In genomic region chr21:34073032-34073748, GRCh38 we compare ENCODE assay signal across 8 cellular contexts. TPM values are rescaled to one million over a fixed set of nuclear protein-coding genes. Genes with fewer than 3 reads are reported as not detected.
DNase-seq lines count a peak whose midpoint lies in the region; ATAC-seq and TF ChIP-seq lines count a peak whose summit lies in the region.

TSS of gene MRPS6 (plus strand) at chr21:34073578. CDS start at chr21:34073701, 123 bp downstream.
TSS of gene SLC5A3 (plus strand) at chr21:34073578. CDS start at chr21:34095199, 21,621 bp downstream.

- WGBS in mesodermal cell (ENCODE audit: insufficient coverage in 2 of 2), 2 experiments, result 1 to 2% methylated on average over 39 to 80 of the region's 104 CpGs

- ATAC-seq in GM19463 (IDR thresholded peaks at IDR 0.05; ENCODE audit: unreplicated experiment), result peak; percentile 73

- H3K36me3 ChIP-seq in mesodermal cell (ENCODE audit: control insufficient read depth, insufficient read depth, low read length), result peaks cover 34% of the 10 kb centered on the region

- DNase-seq in CMK (ENCODE audit: low read depth) (peak; percentile 90), HPDE6-E6E7 (ENCODE audit: extremely low spot score) (peak; percentile 63), NOMO-1 treated with dmso at 0.1 percent for 144 hours (lab: John Stamatoyannopoulos, UW; ENCODE audit: unreplicated experiment) (peak; percentile 72), endothelial cell (ENCODE audit: low spot score) (peak; percentile 88)
- DNase-seq in activated CD8-positive, alpha-beta memory T cell treated with anti-CD3 and anti-CD28 coated beads, Interleukin-2, amount 50 U/mL, for 24 hours (ENCODE audit: extremely low read depth), result peak; percentile 29
- DNase-seq in stimulated activated CD8-positive, alpha-beta memory T cell treated with anti-CD3 and anti-CD28 coated beads, Interleukin-15, amount 100 ng/mL, for 24 hours (ENCODE audit: low read depth), result peak; percentile 59

- H3K4me1 Mint-ChIP-seq in endothelial cell (ENCODE audit: unreplicated experiment), result peaks cover 23% of the 10 kb centered on the region

- peak within 1 kb of the TSS; percentile 67 for H3K27ac Mint-ChIP-seq in endothelial cell (ENCODE audit: unreplicated experiment)

- H3K4me3 ChIP-seq in mesodermal cell (ENCODE audit: extremely low read depth, insufficient read depth, low read length, poor library complexity, severe bottlenecking), result peak within 1 kb of the TSS; percentile 87

- H3K27ac ChIP-seq in mesodermal cell (ENCODE audit: low read depth, low read length, severe bottlenecking), result peak within 1 kb of the TSS; percentile 86

- H3K9me3 Mint-ChIP-seq in endothelial cell (ENCODE audit: unreplicated experiment), result no peaks in the 10 kb centered on the region

- no peaks in the 10 kb centered on the region for H3K9me3 ChIP-seq in mesodermal cell (ENCODE audit: control insufficient read depth, low read length)

- peaks cover 19% of the 10 kb centered on the region for H3K4me1 ChIP-seq in mesodermal cell (ENCODE audit: control insufficient read depth, insufficient read depth, low read length, poor library complexity, severe bottlenecking)

- TF ChIP-seq CTCF in endothelial cell (IDR thresholded peaks at IDR 0.05; ENCODE audit: unreplicated experiment), result no peak

- peaks cover 4% of the 10 kb centered on the region for H3K27me3 Mint-ChIP-seq in endothelial cell (ENCODE audit: unreplicated experiment)

- H3K4me3 Mint-ChIP-seq in endothelial cell (ENCODE audit: unreplicated experiment), result peak within 1 kb of the TSS; percentile 98

- H3K36me3 Mint-ChIP-seq in endothelial cell (ENCODE audit: low read depth, unreplicated experiment), result no peaks in the 10 kb centered on the region

RNA-seq across cellular contexts. Expression of gene MRPS6, which starts in this region (rescaled TPM):
- 42.4 TPM for total RNA-seq in endothelial cell (ENCODE audit: unreplicated experiment)
- 172 TPM for polyA plus RNA-seq in mesodermal cell (2013, experiment 1 of 2)
- 173 TPM for polyA plus RNA-seq in mesodermal cell (2013, experiment 2 of 2)

RNA-seq across cellular contexts. Expression of gene SLC5A3, which starts in this region (rescaled TPM):
- total RNA-seq in endothelial cell (ENCODE audit: unreplicated experiment), result 7.6 TPM
- polyA plus RNA-seq in mesodermal cell (2013, experiment 1 of 2), result 14.0 TPM
- 13.7 TPM for polyA plus RNA-seq in mesodermal cell (2013, experiment 2 of 2)

Comparison
In these comparisons a context has a peak if more than half of its experiments do, and no peak if none do; other contexts are left out.
1. Peak in every context shown above with its lines: DNase-seq, ATAC-seq, H3K4me3 ChIP-seq and H3K27ac ChIP-seq.
2. DNase-seq: peak in every context shown above with its lines; median percentile 90 in CMK; 88 in endothelial cell; 72 in NOMO-1 treated with dmso at 0.1 percent for 144 hours; 63 in HPDE6-E6E7; 59 in stimulated activated CD8-positive, alpha-beta memory T cell treated with anti-CD3 and anti-CD28 coated beads, Interleukin-15, amount 100 ng/mL, for 24 hours; 29 in activated CD8-positive, alpha-beta memory T cell treated with anti-CD3 and anti-CD28 coated beads, Interleukin-2, amount 50 U/mL, for 24 hours.